In genomic region chr12:89976866-89977265, GRCh38 we compare ENCODE assay signal across 25 cellular contexts.
DNase-seq lines count a peak whose midpoint lies in the region; ATAC-seq, FAIRE-seq and TF ChIP-seq lines count a peak whose summit lies in the region.
"Had no signal": no experiment of that assay in that cellular context is flagged by ENCODE, and none has a peak within 500 bp of the region (broad histone marks: within the 10 kb centered on the region; RNA-seq: fewer than 3 reads in every experiment).

No MANE protein-coding gene starts in this region.

- no peak overlapping the region for H2BK20ac ChIP-seq in H1 (ENCODE audit: low read length)

- 87% methylated on average over 4 of the region's 4 CpGs; no CpG with 5 or more reads in 1 of the 2 experiments for WGBS in H1 (ENCODE audit: extremely low coverage in 1 of 2, insufficient coverage in 1 of 2, insufficient read length in 1 of 2, insufficient replicate concordance in 2 of 2, low coverage in 1 of 2, low lambda C conversion rate in 2 of 2, missing lambda C conversion rate in 1 of 2), 2 experiments
- WGBS in prostate gland, result 99% methylated on average over 4 of the region's 4 CpGs

- H2AFZ ChIP-seq in H1 (ENCODE audit: low read length), result peak overlapping the region; percentile 75; the same call in 1 of the 2 replicates

- H3K79me1 ChIP-seq in H1 (ENCODE audit: low read depth, low read length), result no peaks in the 10 kb centered on the region

- POLR2A ChIA-PET in H1 (lab: Charles Lee; ENCODE audit: partially characterized antibody), result no interaction called here

- no peak for TF ChIP-seq EP300 in H1 (IDR thresholded peaks at IDR 0.05; ENCODE audit: borderline replicate concordance in 1 of 2, low read depth in 2 of 2, low read length in 2 of 2)

- TF ChIP-seq CTCF in AG10803 (conservative IDR thresholded peaks at IDR 0.05; ENCODE audit: low read length) (no peak), HFFc6 (IDR thresholded peaks at IDR 0.05) (no peak), H1 (IDR thresholded peaks at IDR 0.05; ENCODE audit: control extremely low read depth in 1 of 3, insufficient read depth in 1 of 3, low read depth in 1 of 3, low read length in 3 of 3) (no peak), nephron (IDR thresholded peaks at IDR 0.05; ENCODE audit: unreplicated experiment in 3 of 3) (no peak), prostate gland (IDR thresholded peaks at IDR 0.05) (no peak)

- CTCF ChIA-PET in H1 (lab: Charles Lee; ENCODE audit: partially characterized antibody), result interaction anchor here (0.8 kb wide), 1 partner anchor 8 kb away, joined by 3 read pairs; no protein-coding TSS in a partner anchor

- no peak overlapping the region for H2BK120ac ChIP-seq in H1 (replicated peaks; ENCODE audit: low read depth, low read length)

- no peaks in the 10 kb centered on the region for H3K9me3 Mint-ChIP-seq in HFFc6
- H3K9me3 Mint-ChIP-seq in nephron, result no peaks in the 10 kb centered on the region

- H2BK15ac ChIP-seq in H1 (ENCODE audit: low read length), result no peak overlapping the region

- no peaks in the 10 kb centered on the region for H3K27me3 ChIP-seq in H1 (replicated peaks in 1 of 4; ENCODE audit: control insufficient read depth in 3 of 4, extremely low read depth in 1 of 4, insufficient read depth in 3 of 4, low read length in 3 of 4)
- no peaks in the 10 kb centered on the region for H3K27me3 ChIP-seq in prostate gland (replicated peaks; ENCODE audit: insufficient read depth)

- no peak overlapping the region for H2BK5ac ChIP-seq in H1 (ENCODE audit: low read depth, low read length)

- H3K4me3 ChIP-seq in AG10803 (ENCODE audit: low read length), result no peak overlapping the region
- no peak overlapping the region for H3K4me3 ChIP-seq in H1 (ENCODE audit: extremely low read depth in 1 of 4, insufficient read depth in 2 of 4, low read depth in 3 of 4, low read length in 4 of 4)
- H3K4me3 ChIP-seq in prostate gland, result no peak overlapping the region

- no peak overlapping the region for H2AK5ac ChIP-seq in H1 (ENCODE audit: low read depth, low read length)

- H4K8ac ChIP-seq in H1 (ENCODE audit: extremely low read depth, insufficient read depth, low read length), result no peak overlapping the region

- peaks cover 70% of the 10 kb centered on the region for H3K4me1 Mint-ChIP-seq in HFFc6 (ENCODE audit: low read depth)
- H3K4me1 Mint-ChIP-seq in nephron, result peaks cover 39% of the 10 kb centered on the region

- H3K56ac ChIP-seq in H1 (replicated peaks; ENCODE audit: insufficient read length, low read depth, low read length), result no peak overlapping the region

- ATAC-seq in HG03139 (IDR thresholded peaks at IDR 0.05; ENCODE audit: unreplicated experiment), result no peak
- ATAC-seq in GM18873 (IDR thresholded peaks at IDR 0.05; ENCODE audit: low FRiP score, unreplicated experiment), result no peak

- TF ChIP-seq POLR2A in H1 (IDR thresholded peaks at IDR 0.05; ENCODE audit: control extremely low read depth in 1 of 2, low read depth in 2 of 2, low read length in 2 of 2) (no peak), prostate gland (IDR thresholded peaks at IDR 0.05) (no peak)

- H3K4ac ChIP-seq in H1 (replicated peaks; ENCODE audit: insufficient read length, low read depth, low read length), result no peak overlapping the region

- H3K14ac ChIP-seq in H1 (ENCODE audit: insufficient read length), result no peak overlapping the region

- no peak overlapping the region for H3K4me2 ChIP-seq in H1 (ENCODE audit: insufficient read depth in 1 of 2, low read depth in 2 of 2, low read length in 2 of 2)
- H3K4me2 ChIP-seq: SK-N-SH had no signal

- H3K18ac ChIP-seq in H1 (ENCODE audit: extremely low read depth, low read length), result no peak overlapping the region

- H3K27me3 Mint-ChIP-seq in HFFc6 (ENCODE audit: insufficient read depth) (no peaks in the 10 kb centered on the region; the same call in 1 of the 2 replicates), nephron (ENCODE audit: low read depth) (no peaks in the 10 kb centered on the region)
- H3K27me3 Mint-ChIP-seq: B cell; CD4-positive, CD25-positive, alpha-beta regulatory T cell had no signal

- H2BK12ac ChIP-seq in H1 (ENCODE audit: low read depth, low read length), result no peak overlapping the region

- DNase-seq in AG10803 (ENCODE audit: low read depth) (peak; percentile 35), HFFc6 (no peak), H1 (ENCODE audit: low read depth in 1 of 2, low spot score in 2 of 2) (no peak), prostate gland (ENCODE audit: low spot score) (no peak)
- no peak for DNase-seq in activated T-cell treated with anti-CD3 and anti-CD28 coated beads, Interleukin-2, amount 50 U/mL, for 48 hours
- DNase-seq: 8988T; CD4-positive, CD25-positive, alpha-beta regulatory T cell; COR-L47; DMS 273 treated with DMSO at 0.1 percent for 48 hours; DND-41; GDM1; Kasumi-1; MM.1S; NCI-H1105; NCI-H1694; NCI-H2081 treated with DMSO at 0.1 percent for 48 hours; NCI-H446 treated with DMSO at 0.1 percent for 48 hours; OCI-M1; SHP77; SK-N-SH had no signal

- H3K4me3 Mint-ChIP-seq in HFFc6 (peak overlapping the region; percentile 71), nephron (no peak overlapping the region)
- H3K4me3 Mint-ChIP-seq: B cell; CD4-positive, CD25-positive, alpha-beta regulatory T cell had no signal

- intact Hi-C loops in prostate gland (cut with DNase I), result no loop called here

- H3K4me1 ChIP-seq in H1 (replicated peaks in 1 of 4; ENCODE audit: control insufficient read depth in 3 of 4, insufficient read depth in 4 of 4, low read length in 3 of 4) (peaks cover 0 to 3% (median 0%) of the 10 kb centered on the region in 4 experiments; a peak in 2 of 7 replicates), prostate gland (replicated peaks) (no peaks in the 10 kb centered on the region)

- H3K23me2 ChIP-seq in H1 (ENCODE audit: low read depth, low read length), result no peaks in the 10 kb centered on the region

- H3K79me2 ChIP-seq in H1 (ENCODE audit: control insufficient read depth in 1 of 2, insufficient read depth in 2 of 2, low read length in 2 of 2), result no peaks in the 10 kb centered on the region

- no peak overlapping the region for H3K9ac ChIP-seq in H1 (replicated peaks in 1 of 4; ENCODE audit: extremely low read depth in 1 of 4, low read depth in 3 of 4, low read length in 3 of 4)
- H3K9ac ChIP-seq: SK-N-SH had no signal

- no peak for FAIRE-seq in H1 (lab: Jason Lieb, UNC)
- FAIRE-seq: H54 had no signal

- no peak overlapping the region for H3K27ac ChIP-seq in H1 (ENCODE audit: low read depth, low read length)
- H3K27ac ChIP-seq in prostate gland, result no peak overlapping the region

- H3K23ac ChIP-seq in H1 (ENCODE audit: insufficient read length), result no peak overlapping the region

- no peaks in the 10 kb centered on the region for H3K9me3 ChIP-seq in H1 (ENCODE audit: insufficient read depth in 2 of 2, low read depth in 1 of 2, low read length in 1 of 2)
- H3K9me3 ChIP-seq in prostate gland, result no peaks in the 10 kb centered on the region
- H3K9me3 ChIP-seq: SK-N-SH had no signal

- no peaks in the 10 kb centered on the region for H4K20me1 ChIP-seq in H1 (replicated peaks in 1 of 2; ENCODE audit: control insufficient read depth in 1 of 2, insufficient read depth in 2 of 2, low read length in 2 of 2)

- H4K91ac ChIP-seq in H1 (replicated peaks; ENCODE audit: insufficient read length, low read length), result no peak overlapping the region

- H4K5ac ChIP-seq in H1 (ENCODE audit: insufficient read length, low read depth, low read length), result no peak overlapping the region

- peak overlapping the region; percentile 73 for H3K27ac Mint-ChIP-seq in HFFc6
- peak overlapping the region; percentile 24 to 79 (median 68) for H3K27ac Mint-ChIP-seq in nephron
- H3K27ac Mint-ChIP-seq: B cell; CD4-positive, CD25-positive, alpha-beta regulatory T cell had no signal

- H3K36me3 ChIP-seq in H1 (ENCODE audit: control insufficient read depth in 2 of 4, insufficient read depth in 4 of 4, low read length in 3 of 4), result no peaks in the 10 kb centered on the region
- H3K36me3 ChIP-seq in prostate gland, result no peaks in the 10 kb centered on the region

- H3K36me3 Mint-ChIP-seq in HFFc6 (ENCODE audit: low read depth) (no peaks in the 10 kb centered on the region), nephron (ENCODE audit: low read depth) (no peaks in the 10 kb centered on the region)

- no peak for TF ChIP-seq RAD21 in H1 (IDR thresholded peaks at IDR 0.05 in 1 of 2, conservative IDR thresholded peaks at IDR 0.05 in 1 of 2; ENCODE audit: low read depth in 2 of 2, low read length in 2 of 2)

TF ChIP-seq in H1, 55 proteins besides CTCF, POLR2A, EP300 and RAD21 (continues in another document):
- TF ChIP-seq HDAC6 (IDR thresholded peaks at IDR 0.05; ENCODE audit: low read depth, low read length), result no peak
- TF ChIP-seq PHF8 (conservative IDR thresholded peaks at IDR 0.05; ENCODE audit: low read depth, low read length), result no peak
- TF ChIP-seq RNF2 (IDR thresholded peaks at IDR 0.05; ENCODE audit: borderline replicate concordance, low read depth, low read length, missing control alignments, poor library complexity, severe bottlenecking), result no peak
- TF ChIP-seq TCF12 (IDR thresholded peaks at IDR 0.05; ENCODE audit: low read depth, low read length), result no peak
- TF ChIP-seq MAX (IDR thresholded peaks at IDR 0.05), result no peak
- TF ChIP-seq CEBPB (IDR thresholded peaks at IDR 0.05; ENCODE audit: low read depth, low read length), result no peak
- no peak for TF ChIP-seq KDM4A (IDR thresholded peaks at IDR 0.05; ENCODE audit: low read depth, low read length, severe bottlenecking)
- TF ChIP-seq FOSL1 (IDR thresholded peaks at IDR 0.05; ENCODE audit: insufficient read depth, low read depth, low read length), result no peak
- no peak for TF ChIP-seq SIN3A (conservative IDR thresholded peaks at IDR 0.05 in 1 of 2, IDR thresholded peaks at IDR 0.05 in 1 of 2; ENCODE audit: low read depth in 1 of 2, low read length in 2 of 2)
- TF ChIP-seq POLR2AphosphoS5 (IDR thresholded peaks at IDR 0.05; ENCODE audit: low read depth, low read length), result no peak
- no peak for TF ChIP-seq CHD1 (IDR thresholded peaks at IDR 0.05; ENCODE audit: low read depth, low read length)
- TF ChIP-seq BCL11A (IDR thresholded peaks at IDR 0.05; ENCODE audit: low read depth in 2 of 2, low read length in 2 of 2), result no peak
- no peak for TF ChIP-seq NRF1 (IDR thresholded peaks at IDR 0.05; ENCODE audit: low read depth, low read length)
- TF ChIP-seq CHD2 (IDR thresholded peaks at IDR 0.05; ENCODE audit: low read length), result no peak
- no peak for TF ChIP-seq POU5F1 (IDR thresholded peaks at IDR 0.05; ENCODE audit: low read depth, low read length)
- no peak for TF ChIP-seq BACH1 (IDR thresholded peaks at IDR 0.05; ENCODE audit: low read length)
